17 cellular contexts compared by ENCODE assay signal in the genomic region with DNA sequence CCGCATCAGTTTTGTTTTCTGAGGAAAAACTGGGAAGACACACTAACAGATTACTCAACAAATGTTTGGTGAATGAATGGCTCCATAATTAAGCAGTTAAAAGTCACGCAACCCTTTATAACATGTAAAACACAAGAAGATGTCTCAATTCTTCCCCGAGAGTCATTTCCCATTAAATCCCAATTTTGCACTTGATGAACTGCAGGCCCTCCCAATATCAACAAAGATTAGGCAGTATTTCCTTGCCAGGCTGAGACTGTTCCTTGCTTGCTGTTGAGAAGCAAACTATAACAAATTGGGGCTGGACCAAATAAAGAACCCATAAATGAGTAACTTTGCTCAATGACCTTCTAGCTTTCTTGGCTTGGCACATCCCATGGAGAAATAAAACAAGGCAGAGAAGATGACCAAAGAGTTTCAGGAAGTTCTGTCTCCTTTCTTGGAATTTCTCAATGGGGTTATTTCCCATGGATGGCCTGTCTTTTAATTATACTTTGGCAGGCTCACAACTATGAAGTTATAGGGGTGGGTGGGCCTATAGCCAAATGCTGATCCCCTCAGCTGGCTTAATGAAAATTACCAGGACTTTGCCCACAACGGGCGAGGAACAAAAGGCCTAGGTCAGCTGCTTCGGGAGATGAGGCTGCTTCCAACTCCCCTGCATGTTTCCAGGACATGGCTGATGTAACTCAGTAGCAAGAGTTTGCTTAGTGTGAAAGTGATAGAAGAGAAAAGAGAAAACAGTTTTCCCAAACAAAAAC.
DNase-seq lines count a peak whose midpoint lies in the region; ATAC-seq and TF ChIP-seq lines count a peak whose summit lies in the region.
"Had no signal": no experiment of that assay in that cellular context is flagged by ENCODE, and none has a peak within 500 bp of the region (broad histone marks: within the 10 kb centered on the region; RNA-seq: fewer than 3 reads in every experiment).

No MANE protein-coding gene starts in this region.

- no peaks in the 10 kb centered on the region for H3K36me3 ChIP-seq in body of pancreas (replicated peaks in 1 of 2; ENCODE audit: insufficient read depth in 1 of 2, low read depth in 2 of 2)
- no peaks in the 10 kb centered on the region for H3K36me3 ChIP-seq in hepatocyte (replicated peaks; ENCODE audit: insufficient read depth, low read depth)
- H3K36me3 ChIP-seq: esophagus muscularis mucosa had no signal

- H3K9me3 ChIP-seq in body of pancreas (no peaks in the 10 kb centered on the region), hepatocyte (ENCODE audit: low read depth) (no peaks in the 10 kb centered on the region)
- H3K9me3 ChIP-seq: esophagus muscularis mucosa had no signal

- no peaks in the 10 kb centered on the region for H3K79me2 ChIP-seq in hepatocyte

- H3K36me3 Mint-ChIP-seq in HFFc6 (ENCODE audit: low read depth), result no peaks in the 10 kb centered on the region
- H3K36me3 Mint-ChIP-seq: activated naive CD8-positive, alpha-beta T cell treated with anti-CD3 and anti-CD28 coated beads, Interleukin-2, amount 10 ng/mL, durations not matched to agents 7 days and 5 days had no signal

- TF ChIP-seq CTCF in HFFc6 (IDR thresholded peaks at IDR 0.05) (no peak), body of pancreas (IDR thresholded peaks at IDR 0.05) (no peak), hepatocyte (IDR thresholded peaks at IDR 0.05; ENCODE audit: poor library complexity) (no peak)

- no peaks in the 10 kb centered on the region for H3K27me3 ChIP-seq in body of pancreas
- no peaks in the 10 kb centered on the region for H3K27me3 ChIP-seq in hepatocyte
- H3K27me3 ChIP-seq: esophagus muscularis mucosa had no signal

- WGBS in body of pancreas, 2 donors, result 77 to 83% methylated on average over 5 of the region's 6 CpGs
- 67% methylated on average over 5 of the region's 6 CpGs for WGBS in hepatocyte (ENCODE audit: low lambda C conversion rate, missing lambda C conversion rate)

- no peaks in the 10 kb centered on the region for H3K9me2 ChIP-seq in hepatocyte (replicated peaks; ENCODE audit: insufficient read depth)

- H2AFZ ChIP-seq in hepatocyte, result no peak overlapping the region

- no peak overlapping the region for H3K4me2 ChIP-seq in hepatocyte

- H3K27ac ChIP-seq in body of pancreas (no peak overlapping the region), hepatocyte (peak overlapping the region; percentile 79)

- H3K4me3 ChIP-seq in body of pancreas (no peak overlapping the region), hepatocyte (no peak overlapping the region)
- H3K4me3 ChIP-seq: esophagus muscularis mucosa had no signal

- peak; percentile 83 for DNase-seq in HFFc6
- DNase-seq in body of pancreas, result peak in 2 of 4 donors; percentile 9 to 10
- DNase-seq in hepatocyte (ENCODE audit: low spot score), result peak; percentile 13
- DNase-seq in ureter (ENCODE audit: low spot score), result peak; percentile 42
- no peak for DNase-seq in stimulated activated CD4-positive, alpha-beta T cell treated with anti-CD3 and anti-CD28 coated beads, Interleukin-2, amount 100 ng/mL, for 48 hours
- DNase-seq: activated CD4-positive, alpha-beta T cell treated with anti-CD3 and anti-CD28 coated beads for 1 hour; activated naive CD8-positive, alpha-beta T cell treated with anti-CD3 and anti-CD28 coated beads, Interleukin-2, amount 10 ng/mL, durations not matched to agents 7 days and 5 days; cortex of kidney; immature natural killer cell; KG1; NCI-H2029 treated with DMSO at 0.1 percent for 48 hours; retina; stimulated activated naive CD4-positive, alpha-beta T cell treated with Interleukin-2 at 50 U/mL for 16 hours; T-helper 1 cell had no signal

- peak; percentile 50 for ATAC-seq in body of pancreas
- no peak for ATAC-seq in HG03521 (IDR thresholded peaks at IDR 0.05; ENCODE audit: unreplicated experiment)
- ATAC-seq in HG03025 (IDR thresholded peaks at IDR 0.05; ENCODE audit: low FRiP score, unreplicated experiment), result no peak

- H3K4me3 Mint-ChIP-seq in HFFc6, result peak overlapping the region; percentile 77
- H3K4me3 Mint-ChIP-seq: activated naive CD8-positive, alpha-beta T cell treated with anti-CD3 and anti-CD28 coated beads, Interleukin-2, amount 10 ng/mL, durations not matched to agents 7 days and 5 days; immature natural killer cell had no signal

- no peaks in the 10 kb centered on the region for H4K20me1 ChIP-seq in hepatocyte (ENCODE audit: insufficient read depth, poor library complexity, severe bottlenecking)

- H3K4me1 Mint-ChIP-seq in HFFc6 (ENCODE audit: low read depth), result peaks cover 37% of the 10 kb centered on the region
- H3K4me1 Mint-ChIP-seq: activated naive CD8-positive, alpha-beta T cell treated with anti-CD3 and anti-CD28 coated beads, Interleukin-2, amount 10 ng/mL, durations not matched to agents 7 days and 5 days; immature natural killer cell had no signal

- H3K9me3 Mint-ChIP-seq in HFFc6, result no peaks in the 10 kb centered on the region; the same call in 1 of the 2 replicates
- H3K9me3 Mint-ChIP-seq: immature natural killer cell had no signal

- H3K27me3 Mint-ChIP-seq in HFFc6 (ENCODE audit: insufficient read depth), result no peaks in the 10 kb centered on the region
- H3K27me3 Mint-ChIP-seq: activated naive CD8-positive, alpha-beta T cell treated with anti-CD3 and anti-CD28 coated beads, Interleukin-2, amount 10 ng/mL, durations not matched to agents 7 days and 5 days had no signal

- no peak for TF ChIP-seq POLR2A in body of pancreas (IDR thresholded peaks at IDR 0.05)

- intact Hi-C loops in body of pancreas (cut with DNase I), result no loop called here

- peak overlapping the region; percentile 85 for H3K27ac Mint-ChIP-seq in HFFc6
- H3K27ac Mint-ChIP-seq: activated naive CD8-positive, alpha-beta T cell treated with anti-CD3 and anti-CD28 coated beads, Interleukin-2, amount 10 ng/mL, durations not matched to agents 7 days and 5 days; immature natural killer cell had no signal

- no peaks in the 10 kb centered on the region for H3K4me1 ChIP-seq in body of pancreas
- H3K4me1 ChIP-seq in hepatocyte (ENCODE audit: insufficient read depth), result no peaks in the 10 kb centered on the region
- H3K4me1 ChIP-seq: esophagus muscularis mucosa had no signal

Comparison
In these comparisons a context has a peak if more than half of its experiments do, and no peak if none do; other contexts are left out.
1. DNase-seq: peak in HFFc6 (single experiment), hepatocyte (single experiment) and ureter (single experiment); none in stimulated activated CD4-positive, alpha-beta T cell treated with anti-CD3 and anti-CD28 coated beads, Interleukin-2, amount 100 ng/mL, for 48 hours (0 of 2).